13 cellular contexts compared by ENCODE assay signal in the genomic region with DNA sequence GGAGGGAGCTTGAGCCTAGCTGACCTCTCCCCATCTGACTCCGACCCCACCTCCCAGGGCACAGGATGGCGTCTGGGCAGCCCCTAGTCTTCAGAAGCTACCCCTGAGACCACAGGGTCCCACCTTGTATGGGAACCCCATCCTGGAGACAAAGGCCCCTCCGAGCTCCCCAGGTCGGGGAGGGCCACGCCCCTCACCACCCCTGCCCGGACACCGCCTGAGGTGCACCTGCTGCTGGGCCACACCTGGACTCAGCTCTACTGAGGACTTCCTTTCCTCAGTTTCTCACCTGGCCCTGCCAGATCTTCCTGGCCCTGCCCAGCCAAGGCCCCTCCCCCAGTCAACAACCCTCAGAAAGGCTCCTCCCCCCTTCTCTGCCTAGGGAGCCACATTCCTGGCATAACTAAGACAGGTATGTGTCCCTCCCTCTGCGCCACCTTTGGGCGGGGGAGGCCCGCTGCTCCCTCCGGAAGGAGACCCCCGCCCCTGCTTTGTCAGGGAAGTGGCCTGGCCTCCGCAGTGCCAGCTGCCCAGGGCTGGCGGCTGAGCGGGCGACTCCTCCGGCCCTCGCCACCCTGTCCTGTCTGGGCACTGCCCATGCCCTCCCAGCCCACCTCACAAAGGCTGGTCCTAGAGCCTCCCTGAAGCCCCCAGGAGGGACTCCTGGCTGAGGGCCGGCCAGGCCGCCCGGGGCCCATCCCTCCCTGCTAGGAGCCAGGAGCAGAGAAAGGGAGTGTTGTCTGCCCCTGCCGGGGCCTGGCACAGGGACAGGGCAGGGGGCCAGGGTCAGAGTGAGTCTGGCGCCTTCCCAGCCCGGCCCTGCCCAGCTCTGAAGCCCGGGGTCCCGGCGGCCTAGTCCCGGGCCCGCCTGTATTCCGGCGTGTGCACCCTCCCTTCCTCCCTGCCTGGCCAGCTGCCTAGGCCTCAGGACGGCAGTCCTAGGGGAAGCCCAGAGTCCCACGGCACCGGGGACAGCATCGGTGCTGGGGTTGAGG. TPM values are rescaled to one million over a fixed set of nuclear protein-coding genes. Genes with fewer than 3 reads are reported as not detected.
DNase-seq lines count a peak whose midpoint lies in the region; ATAC-seq and TF ChIP-seq lines count a peak whose summit lies in the region.
"Had no signal": no experiment of that assay in that cellular context is flagged by ENCODE, and none has a peak within 500 bp of the region (broad histone marks: within the 10 kb centered on the region; RNA-seq: fewer than 3 reads in every experiment).

No MANE protein-coding gene starts in this region.

- 25 to 70% (median 45%) methylated on average over 6 to 35 of the region's 35 CpGs for WGBS in stomach, 5 donors
- 75% methylated on average over 30 of the region's 35 CpGs; no CpG with 5 or more reads in 1 of the 2 donors for WGBS in transverse colon (ENCODE audit: low coverage in 1 of 2), 2 donors

- H3K4me1 Mint-ChIP-seq in MCF 10A (ENCODE audit: insufficient read depth, unreplicated experiment), result peaks cover 11% of the 10 kb centered on the region
- peaks cover 10% of the 10 kb centered on the region for H3K4me1 Mint-ChIP-seq in stimulated activated memory B cell treated with anti-CD40 and anti-IgM and Interleukin-4, amounts not matched to agents 10 μg/mL and 1 μg/mL and 100 μg/mL, for 72 hours

- peaks cover 0 to 13% (median 0%) of the 10 kb centered on the region in 4 donors for H3K36me3 ChIP-seq in stomach
- H3K36me3 ChIP-seq in transverse colon, result no peaks in the 10 kb centered on the region

- DNase-seq in HPDE6-E6E7 (ENCODE audit: extremely low spot score), result peak; percentile 79
- peak; percentile 76 for DNase-seq in MCF 10A (ENCODE audit: unreplicated experiment)
- peak; percentile 33 for DNase-seq in iris pigment epithelial cell (ENCODE audit: low read depth)
- peak; percentile 76 for DNase-seq in stomach
- no peak for DNase-seq in DMS153 (lab: John Stamatoyannopoulos, UW)
- DNase-seq in transverse colon, result no peak
- no peak for DNase-seq in cerebellum (ENCODE audit: low spot score)
- DNase-seq: activated CD8-positive, alpha-beta memory T cell treated with anti-CD3 and anti-CD28 coated beads, Interleukin-2, amount 10 ng/mL, durations not matched to agents 7 days and 5 days; NCI-H2029; stimulated activated CD4-positive, alpha-beta T cell treated with anti-CD3 and anti-CD28 coated beads, Interleukin-15, amount 100 ng/mL, for 24 hours had no signal

- H3K27me3 Mint-ChIP-seq in MCF 10A (ENCODE audit: insufficient read depth, unreplicated experiment), result no peaks in the 10 kb centered on the region
- H3K27me3 Mint-ChIP-seq in stimulated activated memory B cell treated with anti-CD40 and anti-IgM and Interleukin-4, amounts not matched to agents 10 μg/mL and 1 μg/mL and 100 μg/mL, for 72 hours, result peaks cover 35% of the 10 kb centered on the region

- H3K27ac Mint-ChIP-seq in MCF 10A (ENCODE audit: low read depth, unreplicated experiment), result peak overlapping the region; percentile 84
- H3K27ac Mint-ChIP-seq in stimulated activated memory B cell treated with anti-CD40 and anti-IgM and Interleukin-4, amounts not matched to agents 10 μg/mL and 1 μg/mL and 100 μg/mL, for 72 hours, result no peak overlapping the region
- H3K27ac Mint-ChIP-seq: activated CD8-positive, alpha-beta memory T cell treated with anti-CD3 and anti-CD28 coated beads, Interleukin-2, amount 10 ng/mL, durations not matched to agents 7 days and 5 days; dendritic cell treated with granulocyte-macrophage colony-stimulating factor and Interleukin-4, amounts not matched to agents 40 ng/mL and 50 ng/mL, for 4 days; memory B cell had no signal

- H3K4me1 ChIP-seq in stomach (peaks cover 40 to 65% (median 52%) of the 10 kb centered on the region in 4 donors), transverse colon (peaks cover 6 to 17% (median 15%) of the 10 kb centered on the region in 4 donors)

- H3K4me3 Mint-ChIP-seq in MCF 10A (ENCODE audit: unreplicated experiment), result peak overlapping the region; percentile 55
- H3K4me3 Mint-ChIP-seq in stimulated activated memory B cell treated with anti-CD40 and anti-IgM and Interleukin-4, amounts not matched to agents 10 μg/mL and 1 μg/mL and 100 μg/mL, for 72 hours, result no peak overlapping the region
- H3K4me3 Mint-ChIP-seq: activated CD8-positive, alpha-beta memory T cell treated with anti-CD3 and anti-CD28 coated beads, Interleukin-2, amount 10 ng/mL, durations not matched to agents 7 days and 5 days; dendritic cell treated with granulocyte-macrophage colony-stimulating factor and Interleukin-4, amounts not matched to agents 40 ng/mL and 50 ng/mL, for 4 days; memory B cell had no signal

- H3K27ac ChIP-seq in stomach (peak overlapping the region; percentile 28 to 75 (median 60)), transverse colon (no peak overlapping the region)

- H3K27me3 ChIP-seq in stomach, result peaks cover 0 to 22% (median 7%) of the 10 kb centered on the region in 3 donors
- H3K27me3 ChIP-seq in transverse colon, result no peaks in the 10 kb centered on the region

- no peak for TF ChIP-seq POLR2A in stomach (IDR thresholded peaks at IDR 0.05)
- TF ChIP-seq POLR2A in transverse colon (IDR thresholded peaks at IDR 0.05), result no peak

- intact Hi-C loops in MCF 10A (cut with micrococcal nuclease) (no loop called here), stomach (cut with DNase I; ENCODE audit: low total_unique reads) (no loop called here), transverse colon (cut with DNase I; ENCODE audit: low total_unique reads) (no loop called here)

- no peak for TF ChIP-seq CTCF in MCF 10A (IDR thresholded peaks at IDR 0.05; ENCODE audit: unreplicated experiment)
- TF ChIP-seq CTCF in stomach (IDR thresholded peaks at IDR 0.05), result no peak
- TF ChIP-seq CTCF in transverse colon (IDR thresholded peaks at IDR 0.05), result no peak

- BruUV-seq in MCF 10A (replicated peaks; lab: Mats Ljungman, UMichigan), result no TSS peak

- no peak for ATAC-seq in stimulated activated memory B cell treated with anti-CD40 and anti-IgM and Interleukin-4, amounts not matched to agents 10 μg/mL and 1 μg/mL and 100 μg/mL, for 72 hours
- ATAC-seq: activated CD8-positive, alpha-beta memory T cell treated with anti-CD3 and anti-CD28 coated beads, Interleukin-2, amount 10 ng/mL, durations not matched to agents 7 days and 5 days had no signal

- peaks cover 4% of the 10 kb centered on the region for H3K36me3 Mint-ChIP-seq in MCF 10A (ENCODE audit: insufficient read depth, unreplicated experiment)
- H3K36me3 Mint-ChIP-seq in stimulated activated memory B cell treated with anti-CD40 and anti-IgM and Interleukin-4, amounts not matched to agents 10 μg/mL and 1 μg/mL and 100 μg/mL, for 72 hours, result no peaks in the 10 kb centered on the region
- H3K36me3 Mint-ChIP-seq: activated CD8-positive, alpha-beta memory T cell treated with anti-CD3 and anti-CD28 coated beads, Interleukin-2, amount 10 ng/mL, durations not matched to agents 7 days and 5 days; memory B cell had no signal

- H3K9me3 ChIP-seq in stomach, result no peaks in the 10 kb centered on the region
- H3K9me3 ChIP-seq in transverse colon, result no peaks in the 10 kb centered on the region

- CTCF ChIA-PET in MCF 10A (lab: Yijun Ruan, JAX), result interaction anchor here (0.9 to 1.8 kb wide), 5 partner anchors 22 to 351 kb away, joined by 3 to 7 read pairs (median 3); partner anchors contain the start of gene AURKAIP1

- in situ Hi-C loops in transverse colon (cut with MboI; ENCODE audit: low pct_ligation_motif_present in 1 of 4, low pct_unique_long_range_greater_than_20kb in 1 of 4, low sequenced_read_pairs in 3 of 4), result no loop called here

- TF ChIP-seq EP300 in stomach (IDR thresholded peaks at IDR 0.05) (no peak), transverse colon (IDR thresholded peaks at IDR 0.05; ENCODE audit: low read depth) (no peak)

- H3K9me3 Mint-ChIP-seq in MCF 10A (ENCODE audit: unreplicated experiment), result no peaks in the 10 kb centered on the region
- H3K9me3 Mint-ChIP-seq in stimulated activated memory B cell treated with anti-CD40 and anti-IgM and Interleukin-4, amounts not matched to agents 10 μg/mL and 1 μg/mL and 100 μg/mL, for 72 hours, result no peaks in the 10 kb centered on the region
- H3K9me3 Mint-ChIP-seq: dendritic cell treated with granulocyte-macrophage colony-stimulating factor and Interleukin-4, amounts not matched to agents 40 ng/mL and 50 ng/mL, for 4 days; memory B cell had no signal

- H3K4me3 ChIP-seq in stomach (peak overlapping the region; percentile 1 to 31 (median 25)), transverse colon (no peak overlapping the region)

- POLR2A ChIA-PET in MCF 10A (lab: Yijun Ruan, JAX), result interaction anchor here (0.7 to 1.5 kb wide), 3 partner anchors 12 to 730 kb away, joined by 3 to 6 read pairs (median 3); partner anchors contain the start of gene ISG15

RNA-seq across cellular contexts. Expression of gene AGRN, which starts 4.8 kb away (rescaled TPM):
- total RNA-seq in MCF 10A (2022) (286 and 303 TPM in 2 replicates), stomach (100 to 1,000 TPM in 2 of 5 donors, 10 to 100 TPM in 3; 38.0 to 459 (median 77.8) TPM), transverse colon (100 to 1,000 TPM in 1 of 4 donors, 10 to 100 TPM in 3; 25.4 to 132 (median 44.8) TPM), cerebellum (71.5 TPM)
- polyA plus RNA-seq in stomach, result 10 to 100 TPM in 2 of 3 donors, 1 to 10 TPM in 1; 3.5 to 33.7 (median 31.9) TPM

RNA-seq across cellular contexts. Expression of gene ISG15, which starts 11.4 kb away (rescaled TPM):
- total RNA-seq in MCF 10A (2022) (7.4 and 8.8 TPM in 2 replicates), stomach (10 to 100 TPM; 16.3 to 84.6 (median 19.3) TPM), transverse colon (10 to 100 TPM in 3 of 4 donors, not detected in 1; 36.0 to 70.6 (median 40.8) TPM), cerebellum (10.3 TPM)
- 100 to 1,000 TPM in 1 of 3 donors, 10 to 100 TPM in 2; 78.1 to 105 (median 97.1) TPM for polyA plus RNA-seq in stomach

RNA-seq across cellular contexts. Expression of gene HES4, which starts 24.8 kb away (rescaled TPM):
- total RNA-seq in MCF 10A (2022) (42.1 and 42.6 TPM in 2 replicates), stomach (100 to 1,000 TPM in 1 of 5 donors, 10 to 100 TPM in 3, not detected in 1; 14.9 to 212 (median 60.8) TPM), transverse colon (100 to 1,000 TPM in 1 of 4 donors, 10 to 100 TPM in 3; 10.8 to 140 (median 15.7) TPM), cerebellum (14.9 TPM)
- 10 to 100 TPM in 2 of 3 donors, 1 to 10 TPM in 1; 4.0 to 29.3 (median 13.4) TPM for polyA plus RNA-seq in stomach

RNA-seq across cellular contexts. Expression of gene PERM1, which starts 42.8 kb away (rescaled TPM):
- total RNA-seq in MCF 10A (2022), result not detected in 2 replicates
- under 1 TPM in 1 of 5 donors, not detected in 4; 0.43 TPM for total RNA-seq in stomach
- polyA plus RNA-seq in stomach, result under 1 TPM; 0.37 to 0.88 (median 0.46) TPM
- under 1 TPM in 1 of 4 donors, not detected in 3; 0.14 TPM for total RNA-seq in transverse colon
- total RNA-seq in cerebellum, result 0.18 TPM
- total RNA-seq: activated CD8-positive, alpha-beta memory T cell treated with anti-CD3 and anti-CD28 coated beads, Interleukin-2, amount 10 ng/mL, durations not matched to agents 7 days and 5 days had no signal

RNA-seq across cellular contexts. Expression of gene RNF223, which starts 49.4 kb away (rescaled TPM):
- total RNA-seq in MCF 10A (2022) (0.30 and 0.37 TPM in 2 replicates), stomach (1 to 10 TPM in 2 of 5 donors, not detected in 3; 1.4 to 5.9 TPM), transverse colon (1 to 10 TPM; 3.0 to 7.5 (median 5.0) TPM), cerebellum (not detected)
- polyA plus RNA-seq in stomach, result 1 to 10 TPM; 3.2 to 8.1 (median 3.4) TPM
- total RNA-seq: activated CD8-positive, alpha-beta memory T cell treated with anti-CD3 and anti-CD28 coated beads, Interleukin-2, amount 10 ng/mL, durations not matched to agents 7 days and 5 days had no signal

Comparison
In these comparisons a context has a peak if more than half of its experiments do, and no peak if none do; other contexts are left out.
1. DNase-seq: peak in HPDE6-E6E7 (single experiment), MCF 10A (single experiment), iris pigment epithelial cell (single experiment) and stomach (single experiment); none in DMS153 (single experiment), transverse colon (single experiment) and cerebellum (single experiment).
2. H3K27ac ChIP-seq: peak in stomach (5 of 5); none in transverse colon (0 of 4).
3. H3K4me3 ChIP-seq: peak in stomach (4 of 4); none in transverse colon (0 of 4).